9 cellular contexts compared by ENCODE assay signal in the genomic region with DNA sequence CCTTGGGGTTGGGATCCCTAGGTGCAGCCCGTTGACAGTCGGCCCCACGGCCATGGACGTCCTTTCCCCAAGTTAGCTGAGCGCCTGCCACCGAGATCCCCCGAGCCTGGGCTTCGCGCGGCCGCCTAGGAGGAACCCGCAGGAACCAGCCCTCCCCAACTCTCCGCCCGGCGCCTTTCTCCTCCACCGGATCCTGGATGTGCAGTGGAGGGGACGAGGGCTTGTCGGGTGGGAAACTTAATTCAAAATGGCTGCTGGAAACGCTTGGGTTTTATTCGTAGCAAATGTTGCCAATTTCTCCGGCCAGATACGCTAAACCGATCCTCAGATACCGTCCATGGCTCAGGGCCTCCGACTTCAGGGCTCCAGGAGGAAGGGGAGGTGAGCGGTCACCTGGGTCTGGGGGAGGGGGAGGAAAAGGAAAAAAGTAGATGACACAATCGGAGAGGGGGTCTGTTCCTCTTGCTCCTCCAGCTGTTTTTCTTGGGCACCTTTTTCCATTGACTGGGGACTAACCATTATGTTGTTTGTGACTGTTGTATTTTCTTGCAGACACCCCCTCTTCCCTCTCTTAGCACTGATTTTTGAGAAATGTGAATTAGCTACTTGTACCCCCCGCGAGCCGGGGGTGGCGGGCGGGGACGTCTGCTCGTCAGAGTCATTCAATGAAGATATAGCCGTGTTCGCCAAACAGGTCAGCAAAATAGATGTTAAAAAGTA. TPM values are rescaled to one million over a fixed set of nuclear protein-coding genes. Genes with fewer than 3 reads are reported as not detected.
DNase-seq lines count a peak whose midpoint lies in the region; ATAC-seq, FAIRE-seq and TF ChIP-seq lines count a peak whose summit lies in the region.
"Had no signal": no experiment of that assay in that cellular context is flagged by ENCODE, and none has a peak within 500 bp of the region (broad histone marks: within the 10 kb centered on the region; RNA-seq: fewer than 3 reads in every experiment).

No MANE protein-coding gene starts in this region.

- ATAC-seq in HG03097 (IDR thresholded peaks at IDR 0.05; ENCODE audit: low FRiP score, unreplicated experiment) (no peak), PC-3 (no peak), HG02981 (IDR thresholded peaks at IDR 0.05; ENCODE audit: unreplicated experiment) (no peak)

- no peaks in the 10 kb centered on the region for H3K9me3 ChIP-seq in small intestine (ENCODE audit: control insufficient read depth, low read depth)
- H3K9me3 ChIP-seq in PC-3 (ENCODE audit: low read length): no peaks in the 10 kb centered on the region

- H3K4me1 ChIP-seq in small intestine (ENCODE audit: control insufficient read depth in 2 of 2, insufficient read depth in 1 of 2, low read depth in 1 of 2, low read length in 1 of 2) (no peaks in the 10 kb centered on the region), PC-3 (ENCODE audit: insufficient read depth, low read length) (no peaks in the 10 kb centered on the region)

- H3K4me3 ChIP-seq in small intestine (ENCODE audit: low read depth in 1 of 2, low read length in 2 of 2): peak overlapping the region; percentile 2 to 27
- no peak overlapping the region for H3K4me3 ChIP-seq in PC-3 (ENCODE audit: low read length)

- no TSS peak for BruUV-seq in PC-3 (replicated peaks; lab: Mats Ljungman, UMichigan)

- no peaks in the 10 kb centered on the region; the same call in 1 of the 2 replicates for H3K9me3 Mint-ChIP-seq in HFFc6

- H3K79me2 ChIP-seq in PC-3 (ENCODE audit: low read length): peaks cover 16% of the 10 kb centered on the region; the same call in 1 of the 2 replicates

- peak overlapping the region; percentile 59 for H3K27ac ChIP-seq in caudate nucleus (ENCODE audit: low read depth, low read length)
- peak overlapping the region; percentile 38 for H3K27ac ChIP-seq in layer of hippocampus (ENCODE audit: low read depth, low read length)
- H3K27ac ChIP-seq in small intestine (ENCODE audit: low read depth in 1 of 2, low read length in 1 of 2): peak overlapping the region in 1 of 2 donors; percentile 73
- no peak overlapping the region for H3K27ac ChIP-seq in PC-3 (ENCODE audit: low read length)

- peak overlapping the region; percentile 96 for H3K4me3 Mint-ChIP-seq in HFFc6

- WGBS in small intestine, 3 donors: 16 to 54% (median 27%) methylated on average over 36 of the region's 36 CpGs

- peaks cover 33% of the 10 kb centered on the region for H3K27me3 Mint-ChIP-seq in HFFc6 (ENCODE audit: insufficient read depth)

- CTCF ChIA-PET in PC-3 (lab: Charles Lee): interaction anchor here (0.6 kb wide), 1 partner anchor 120 kb away, joined by 5 read pairs; no protein-coding TSS in a partner anchor

- H3F3A ChIP-seq in PC-3 (ENCODE audit: low read length, unreplicated experiment): no peaks in the 10 kb centered on the region

- peaks cover 49% of the 10 kb centered on the region for H3K4me1 Mint-ChIP-seq in HFFc6 (ENCODE audit: low read depth)

- TF ChIP-seq CTCF in HFFc6 (IDR thresholded peaks at IDR 0.05) (no peak), PC-3 (conservative IDR thresholded peaks at IDR 0.05; ENCODE audit: low read depth, low read length) (no peak)

- no peak overlapping the region for H3K9ac ChIP-seq in PC-3 (ENCODE audit: low read length)

- no peak for FAIRE-seq in small intestine (lab: Jason Lieb, UNC)

- DNase-seq in HFFc6 (no peak), caudate nucleus (lab: John Stamatoyannopoulos, UW) (peak in 13 of 61 donors; percentile 21 to 57 (median 38)), small intestine (no peak), PC-3 (no peak)
- no peak for DNase-seq in stimulated activated CD4-positive, alpha-beta T cell treated with anti-CD3 and anti-CD28 coated beads, Interleukin-4, amount 100 ng/mL, for 24 hours
- DNase-seq: RPMI8226 had no signal

- H3K4me2 ChIP-seq in PC-3 (ENCODE audit: low read length): no peak overlapping the region

- POLR2A ChIA-PET in PC-3 (lab: Charles Lee; ENCODE audit: unreplicated experiment): no interaction called here

- intact Hi-C loops in PC-3 (cut with micrococcal nuclease): loop anchor here (5.0 to 10.0 kb wide), 2 partner anchors 775 to 1133 kb away; no protein-coding TSS in a partner anchor

- peak overlapping the region; percentile 96 for H3K27ac Mint-ChIP-seq in HFFc6

- no peak overlapping the region for H2AFZ ChIP-seq in PC-3 (ENCODE audit: low read length)

- H3K27me3 ChIP-seq in layer of hippocampus (ENCODE audit: control insufficient read depth, insufficient read depth, low read length) (peaks cover 2% of the 10 kb centered on the region), small intestine (ENCODE audit: control insufficient read depth in 2 of 2, insufficient read depth in 2 of 2, low read length in 2 of 2) (peaks cover 0 to 11% of the 10 kb centered on the region in 2 donors), PC-3 (ENCODE audit: low read length) (no peaks in the 10 kb centered on the region)

- H3K9me2 ChIP-seq in PC-3 (replicated peaks; ENCODE audit: low read length): no peaks in the 10 kb centered on the region

- H4K20me1 ChIP-seq in PC-3 (ENCODE audit: low read length): no peaks in the 10 kb centered on the region

- peaks cover 91% of the 10 kb centered on the region for H3K36me3 Mint-ChIP-seq in HFFc6 (ENCODE audit: low read depth)

- H3K36me3 ChIP-seq in small intestine (ENCODE audit: control insufficient read depth in 2 of 2, insufficient read depth in 2 of 2, low read length in 2 of 2) (no peaks in the 10 kb centered on the region), PC-3 (ENCODE audit: low read depth, low read length) (no peaks in the 10 kb centered on the region)

RNA-seq across cellular contexts. Expression of a gene that starts 4.5 kb away (rescaled TPM):
- total RNA-seq in HFFc6 (2021; fragmentation: NEBNext Ultra II Directional; extraction: Animal tissue kit (Norgen Biotek cat#: 25700)): 10 to 100 TPM; 69.1 to 85.4 (median 74.1) TPM
- polyA plus RNA-seq in small intestine: 1 to 10 TPM; 1.1 to 7.9 (median 3.2) TPM
- total RNA-seq in PC-3 (2014; rRNA removed): 4.1 and 5.9 TPM in 2 replicates

Comparison
In these comparisons a context has a peak if more than half of its experiments do, and no peak if none do; other contexts are left out.
1. RNA of a gene that starts 4.5 kb away (total RNA-seq): 69.1 to 85.4 TPM in HFFc6; 4.1 to 5.9 TPM in PC-3; every median in the first group is over 10 times any median in the second.